In genomic region chr5:150350524-150351344, GRCh38 we compare ENCODE assay signal across 8 cellular contexts. TPM values are rescaled to one million over a fixed set of nuclear protein-coding genes. Genes with fewer than 3 reads are reported as not detected.
DNase-seq lines count a peak whose midpoint lies in the region; ATAC-seq and TF ChIP-seq lines count a peak whose summit lies in the region.

No MANE protein-coding gene starts in this region.

- H3K36me3 Mint-ChIP-seq in IgD-negative memory B cell (no peaks in the 10 kb centered on the region), T-helper 17 cell (ENCODE audit: low read depth) (no peaks in the 10 kb centered on the region)

- H3K27me3 Mint-ChIP-seq in IgD-negative memory B cell (no peaks in the 10 kb centered on the region), T-helper 17 cell (no peaks in the 10 kb centered on the region)

- H3K9me3 ChIP-seq in T-helper 17 cell (ENCODE audit: control insufficient read depth, low read length, poor library complexity, severe bottlenecking), result no peaks in the 10 kb centered on the region

- TF ChIP-seq CTCF in GM10248 (IDR thresholded peaks at IDR 0.05; ENCODE audit: control extremely low read depth, extremely low read depth, low read depth, missing control alignments) (peak; percentile 78), brain microvascular endothelial cell (IDR thresholded peaks at IDR 0.05; ENCODE audit: low read depth, low read length, missing control alignments) (peak; percentile 83)

- CTCF ChIA-PET in GM10248 (lab: Yijun Ruan, JAX), result interaction anchor here (0.6 to 4.0 kb wide), 30 partner anchors 8 to 714 kb away, joined by 3 to 41 read pairs (median 4); no protein-coding TSS in a partner anchor

- H3K4me3 ChIP-seq in brain microvascular endothelial cell (ENCODE audit: low read depth, low read length), result no peak overlapping the region

- H3K27me3 ChIP-seq in brain microvascular endothelial cell (replicated peaks), result no peaks in the 10 kb centered on the region

- H3K4me1 Mint-ChIP-seq in IgD-negative memory B cell (peaks cover 7 to 8% (median 7%) of the 10 kb centered on the region in 3 donors), T-helper 17 cell (peaks cover 14% of the 10 kb centered on the region)

- in situ Hi-C loops in brain microvascular endothelial cell (cut with HindIII; ENCODE audit: low pct_ligation_motif_present, low sequenced_read_pairs), result no loop called here

- DNase-seq in GM10248 (ENCODE audit: extremely low spot score), result peak; percentile 79
- no peak for DNase-seq in T-helper 17 cell
- peak; percentile 61 for DNase-seq in brain microvascular endothelial cell
- DNase-seq in iPS-NIHi11 (ENCODE audit: low spot score), result peak; percentile 90
- DNase-seq in smooth muscle cell of the brain vasculature (ENCODE audit: low read depth, low spot score), result peak; percentile 23
- no peak for DNase-seq in NCI-H1105 treated with DMSO at 0.1 percent for 48 hours (lab: John Stamatoyannopoulos, UW)

- no peaks in the 10 kb centered on the region for H3K36me3 ChIP-seq in brain microvascular endothelial cell (replicated peaks)

- peak; percentile 95 for ATAC-seq in GM21723 (IDR thresholded peaks at IDR 0.05; ENCODE audit: unreplicated experiment)
- ATAC-seq in T-helper 17 cell, result peak; percentile 79

- H3K4me3 Mint-ChIP-seq in IgD-negative memory B cell (peak overlapping the region in 2 of 4 donors; percentile 17 to 39), T-helper 17 cell (no peak overlapping the region)

- no peak overlapping the region for H3K27ac ChIP-seq in brain microvascular endothelial cell

- H3K27ac Mint-ChIP-seq in IgD-negative memory B cell (peak overlapping the region in 2 of 3 donors; percentile 36 to 61), T-helper 17 cell (peak overlapping the region; percentile 79)

- H3K9me3 Mint-ChIP-seq in IgD-negative memory B cell, result no peaks in the 10 kb centered on the region

- POLR2A ChIA-PET in GM10248 (lab: Yijun Ruan, JAX), result interaction anchor here (0.6 kb wide), 1 partner anchor 337 kb away, joined by 11 read pairs; no protein-coding TSS in a partner anchor

RNA-seq across cellular contexts. Expression of gene TCOF1, which starts 6.8 kb away (rescaled TPM):
- 26.4 TPM for polyA plus RNA-seq in IgD-negative memory B cell
- total RNA-seq in T-helper 17 cell, result 10 to 100 TPM; 49.2 to 57.3 TPM

RNA-seq across cellular contexts. Expression of gene ARSI, which starts 48.0 kb away (rescaled TPM):
- polyA plus RNA-seq in IgD-negative memory B cell, result not detected
- not detected for total RNA-seq in T-helper 17 cell

Comparison
In these comparisons a context has a peak if more than half of its experiments do, and no peak if none do; other contexts are left out.
1. DNase-seq: peak in GM10248 (single experiment), brain microvascular endothelial cell (single experiment), iPS-NIHi11 (single experiment) and smooth muscle cell of the brain vasculature (single experiment); none in T-helper 17 cell (0 of 3) and NCI-H1105 treated with DMSO at 0.1 percent for 48 hours (single experiment).